In the genomic region with DNA sequence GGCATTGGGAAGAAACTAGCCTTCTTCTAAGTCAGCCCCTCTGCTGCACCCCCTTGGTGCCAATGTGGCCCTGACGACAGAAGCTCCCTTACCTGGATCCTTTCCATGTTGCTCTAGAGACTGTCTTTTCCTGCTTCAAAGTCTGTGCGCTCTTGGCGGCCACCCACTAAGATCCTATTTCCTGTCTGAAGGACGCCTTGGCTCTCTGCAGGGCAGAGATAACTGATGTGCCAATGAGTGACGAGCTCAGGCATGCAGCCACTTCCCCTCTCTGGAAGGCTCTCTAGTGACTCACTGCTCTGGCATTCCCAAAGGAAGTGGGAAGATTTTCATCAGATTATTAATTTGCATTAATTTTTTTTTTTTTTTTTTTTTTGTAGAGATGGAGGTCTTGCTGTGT, we compare ENCODE assay signal across 8 cellular contexts.
DNase-seq lines count a peak whose midpoint lies in the region; ATAC-seq and TF ChIP-seq lines count a peak whose summit lies in the region.

No MANE protein-coding gene starts in this region.

- H3K9me3 Mint-ChIP-seq in CD4-positive, alpha-beta memory T cell: peaks cover 0 to 1% (median 0%) of the 10 kb centered on the region in 8 donors

- intact Hi-C loops in colonic mucosa (cut with DNase I): no loop called here
- intact Hi-C loops in CD4-positive, alpha-beta memory T cell (cut with micrococcal nuclease): no loop called here

- H3K36me3 Mint-ChIP-seq in CD4-positive, alpha-beta memory T cell: no peaks in the 10 kb centered on the region

- H3K4me1 ChIP-seq in colonic mucosa: no peaks in the 10 kb centered on the region
- H3K4me1 ChIP-seq in CD4-positive, alpha-beta memory T cell (ENCODE audit: insufficient read depth, low read length): no peaks in the 10 kb centered on the region

- peaks cover 0 to 2% (median 0%) of the 10 kb centered on the region in 4 donors for H3K4me1 Mint-ChIP-seq in CD4-positive, alpha-beta memory T cell

- in situ Hi-C loops in ACHN (cut with HindIII; ENCODE audit: low pct_ligation_motif_present, low pct_unique_long_range_greater_than_20kb, low sequenced_read_pairs): no loop called here

- no peak overlapping the region for H3K27ac ChIP-seq in colonic mucosa
- H3K27ac ChIP-seq in CD4-positive, alpha-beta memory T cell (ENCODE audit: low read depth, low read length): no peak overlapping the region

- H3K27me3 ChIP-seq in colonic mucosa: no peaks in the 10 kb centered on the region
- no peaks in the 10 kb centered on the region for H3K27me3 ChIP-seq in CD4-positive, alpha-beta memory T cell (ENCODE audit: insufficient read depth, low read length)

- no peak overlapping the region for H3K4me3 ChIP-seq in colonic mucosa
- no peak overlapping the region for H3K4me3 ChIP-seq in CD4-positive, alpha-beta memory T cell (ENCODE audit: low read length in 2 of 2)

- H3K9ac ChIP-seq in colonic mucosa (ENCODE audit: low read depth in 2 of 2, low read length in 2 of 2): peak overlapping the region in 1 of 2 donors; percentile 6

- ATAC-seq in HG03135 (IDR thresholded peaks at IDR 0.05; ENCODE audit: unreplicated experiment): no peak

- no peak overlapping the region for H3K27ac Mint-ChIP-seq in CD4-positive, alpha-beta memory T cell

- no peaks in the 10 kb centered on the region for H3K36me3 ChIP-seq in colonic mucosa
- no peaks in the 10 kb centered on the region for H3K36me3 ChIP-seq in CD4-positive, alpha-beta memory T cell (ENCODE audit: insufficient read depth, low read length)

- DNase-seq in ACHN: peak; percentile 76
- peak; percentile 73 for DNase-seq in LoVo (ENCODE audit: low spot score)
- peak; percentile 33 for DNase-seq in colonic mucosa
- peak; percentile 73 for DNase-seq in left kidney (ENCODE audit: low read depth, low spot score)
- DNase-seq in activated CD8-positive, alpha-beta memory T cell treated with anti-CD3 and anti-CD28 coated beads, Interleukin-2, amount 50 U/mL, for 4 hours: no peak
- no peak for DNase-seq in NCI-H82 (lab: John Stamatoyannopoulos, UW)
- DNase-seq in CD4-positive, alpha-beta memory T cell: no peak

- POLR2A ChIA-PET in CD4-positive, alpha-beta memory T cell (lab: Charles Lee; ENCODE audit: partially characterized antibody): no interaction called here

- H3K4me3 Mint-ChIP-seq in CD4-positive, alpha-beta memory T cell: no peak overlapping the region

- no peak for TF ChIP-seq CTCF in colonic mucosa (IDR thresholded peaks at IDR 0.05)

- H3K27me3 Mint-ChIP-seq in CD4-positive, alpha-beta memory T cell: peaks cover 11 to 18% of the 10 kb centered on the region in 2 donors

- CTCF ChIA-PET in CD4-positive, alpha-beta memory T cell (lab: Charles Lee; ENCODE audit: partially characterized antibody): no interaction called here

- H3K9me3 ChIP-seq in colonic mucosa: no peaks in the 10 kb centered on the region
- H3K9me3 ChIP-seq in CD4-positive, alpha-beta memory T cell (ENCODE audit: control insufficient read depth in 1 of 2, low read length in 2 of 2): no peaks in the 10 kb centered on the region

Comparison
In these comparisons a context has a peak if more than half of its experiments do, and no peak if none do; other contexts are left out.
1. DNase-seq: peak in ACHN (single experiment), LoVo (single experiment), colonic mucosa (single experiment) and left kidney (single experiment); none in activated CD8-positive, alpha-beta memory T cell treated with anti-CD3 and anti-CD28 coated beads, Interleukin-2, amount 50 U/mL, for 4 hours (single experiment), NCI-H82 (single experiment) and CD4-positive, alpha-beta memory T cell (0 of 5).